ENCODE assay signal across 1 cellular context in the genomic region with DNA sequence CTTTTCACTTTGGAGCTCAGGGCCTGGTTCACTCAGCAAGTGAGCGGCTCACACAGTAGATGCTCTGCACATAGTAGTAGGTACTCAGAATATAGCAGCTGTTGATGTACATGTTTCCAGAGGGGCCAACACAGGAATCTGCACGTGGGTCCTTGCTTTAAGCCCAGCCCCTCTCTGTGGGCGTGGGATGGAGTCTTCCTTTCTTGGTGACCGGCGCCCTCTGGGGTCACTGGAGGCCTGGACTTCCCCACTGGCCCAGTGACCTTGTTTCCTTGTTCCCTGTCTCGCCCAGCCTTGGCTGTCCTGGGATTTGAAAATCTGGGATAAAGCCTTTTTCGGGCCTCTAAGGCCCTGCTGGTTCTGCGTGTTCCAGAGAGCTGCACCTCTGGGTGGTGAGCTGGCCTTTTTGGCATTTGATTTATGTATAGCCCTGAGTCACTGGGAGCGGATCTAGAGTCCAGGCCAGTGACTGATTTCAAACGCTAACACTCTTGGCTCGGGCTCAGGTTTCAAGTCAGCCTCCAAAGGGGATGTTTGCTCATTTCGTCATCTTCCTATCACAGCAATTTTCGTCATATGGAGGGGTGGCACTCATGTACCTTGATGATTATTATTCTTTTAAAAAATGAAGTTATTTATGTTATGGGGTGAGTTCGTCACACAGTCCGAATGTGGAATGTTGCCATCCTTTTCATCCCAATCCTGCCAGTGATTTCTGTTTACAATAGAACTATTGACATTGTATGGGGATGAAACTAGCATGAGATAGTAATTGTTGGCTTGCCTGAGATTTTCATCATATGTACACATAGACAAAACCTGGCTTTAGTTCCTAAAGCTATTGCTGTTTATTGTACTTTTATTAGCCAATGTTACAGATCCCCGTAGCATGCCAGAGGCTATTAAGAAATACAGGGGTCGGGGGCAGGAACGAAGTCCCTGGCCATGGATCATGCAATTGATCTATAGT.
TF ChIP-seq lines count a peak whose summit lies in the region.

No MANE protein-coding gene starts in this region.

TF ChIP-seq in HepG2, 621 proteins besides CTCF, POLR2A, EP300 and RAD21 (continued from another document and continues in another):
- TF ChIP-seq BCL3 (CRISPR knock-in tag; IDR thresholded peaks at IDR 0.05) = 0 out of 2 replicates have a peak, but pooled peaks have one; percentile 33
- peak; percentile 65 for TF ChIP-seq DPF2 (CRISPR knock-in tag; IDR thresholded peaks at IDR 0.05; ENCODE audit: borderline replicate concordance, low read depth)
- no peak for TF ChIP-seq HNRNPL (IDR thresholded peaks at IDR 0.05; ENCODE audit: low read depth, low read length)
- no peak for TF ChIP-seq ARHGAP35 (CRISPR knock-in tag; IDR thresholded peaks at IDR 0.05; ENCODE audit: borderline replicate concordance)
- TF ChIP-seq, protein P1, sequence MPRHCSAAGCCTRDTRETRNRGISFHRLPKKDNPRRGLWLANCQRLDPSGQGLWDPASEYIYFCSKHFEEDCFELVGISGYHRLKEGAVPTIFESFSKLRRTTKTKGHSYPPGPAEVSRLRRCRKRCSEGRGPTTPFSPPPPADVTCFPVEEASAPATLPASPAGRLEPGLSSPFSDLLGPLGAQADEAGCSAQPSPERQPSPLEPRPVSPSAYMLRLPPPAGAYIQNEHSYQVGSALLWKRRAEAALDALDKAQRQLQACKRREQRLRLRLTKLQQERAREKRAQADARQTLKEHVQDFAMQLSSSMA (CRISPR knock-in tag; IDR thresholded peaks at IDR 0.05) = no peak
- 0 out of 2 replicates have a peak, but pooled peaks have one; percentile 10 for TF ChIP-seq NFE2L2 (IDR thresholded peaks at IDR 0.05; ENCODE audit: low read length)
- no peak for TF ChIP-seq JUNB (CRISPR knock-in tag; IDR thresholded peaks at IDR 0.05; ENCODE audit: borderline replicate concordance)
- TF ChIP-seq RBAK (CRISPR knock-in tag; IDR thresholded peaks at IDR 0.05) = no peak
- no peak for TF ChIP-seq RAD51 (IDR thresholded peaks at IDR 0.05; ENCODE audit: borderline replicate concordance)
- no peak for TF ChIP-seq MTERF4 (CRISPR knock-in tag; IDR thresholded peaks at IDR 0.05)
- no peak for TF ChIP-seq SMAD9 (CRISPR knock-in tag; IDR thresholded peaks at IDR 0.05)
- TF ChIP-seq ZMYM2 (CRISPR knock-in tag; IDR thresholded peaks at IDR 0.05) = no peak
- no peak for TF ChIP-seq KLF9 (CRISPR knock-in tag; IDR thresholded peaks at IDR 0.05; ENCODE audit: low read depth)
- TF ChIP-seq ZNF792 (CRISPR knock-in tag; IDR thresholded peaks at IDR 0.05) = peak; percentile 97
- TF ChIP-seq ZFP91 (CRISPR knock-in tag; IDR thresholded peaks at IDR 0.05; ENCODE audit: borderline replicate concordance) = peak; percentile 35; the same call in 1 of the 2 replicates
- peak; percentile 41 for TF ChIP-seq STAG1 (CRISPR knock-in tag; IDR thresholded peaks at IDR 0.05)
- TF ChIP-seq ZNF770 (CRISPR knock-in tag; IDR thresholded peaks at IDR 0.05) = peak; percentile 57; the same call in 1 of the 2 replicates
- TF ChIP-seq KDM2A (CRISPR knock-in tag; IDR thresholded peaks at IDR 0.05; ENCODE audit: borderline replicate concordance, low read depth) = peak; percentile 58; the same call in 1 of the 2 replicates
- 0 out of 2 replicates have a peak, but pooled peaks have one; percentile 38 for TF ChIP-seq ISL2 (CRISPR knock-in tag; IDR thresholded peaks at IDR 0.05)
- TF ChIP-seq NFRKB (IDR thresholded peaks at IDR 0.05) = no peak
- peak; percentile 85 for TF ChIP-seq FOXP1 (IDR thresholded peaks at IDR 0.05)
- peak; percentile 80 for TF ChIP-seq FOXP1 (CRISPR knock-in tag; IDR thresholded peaks at IDR 0.05)
- no peak for TF ChIP-seq MAFG (CRISPR knock-in tag; IDR thresholded peaks at IDR 0.05)
- no peak for TF ChIP-seq ZSCAN12 (CRISPR knock-in tag; IDR thresholded peaks at IDR 0.05)
- no peak for TF ChIP-seq ZNF160 (CRISPR knock-in tag; IDR thresholded peaks at IDR 0.05)
- no peak for TF ChIP-seq MAF1 (CRISPR knock-in tag; IDR thresholded peaks at IDR 0.05; ENCODE audit: borderline replicate concordance)
- TF ChIP-seq TIGD3 (CRISPR knock-in tag; IDR thresholded peaks at IDR 0.05; ENCODE audit: borderline replicate concordance) = no peak
- peak; percentile 69; the same call in 1 of the 2 replicates for TF ChIP-seq NR0B2 (CRISPR knock-in tag; IDR thresholded peaks at IDR 0.05)
- TF ChIP-seq TRIM24 (CRISPR knock-in tag; IDR thresholded peaks at IDR 0.05) = no peak
- TF ChIP-seq, protein P2, sequence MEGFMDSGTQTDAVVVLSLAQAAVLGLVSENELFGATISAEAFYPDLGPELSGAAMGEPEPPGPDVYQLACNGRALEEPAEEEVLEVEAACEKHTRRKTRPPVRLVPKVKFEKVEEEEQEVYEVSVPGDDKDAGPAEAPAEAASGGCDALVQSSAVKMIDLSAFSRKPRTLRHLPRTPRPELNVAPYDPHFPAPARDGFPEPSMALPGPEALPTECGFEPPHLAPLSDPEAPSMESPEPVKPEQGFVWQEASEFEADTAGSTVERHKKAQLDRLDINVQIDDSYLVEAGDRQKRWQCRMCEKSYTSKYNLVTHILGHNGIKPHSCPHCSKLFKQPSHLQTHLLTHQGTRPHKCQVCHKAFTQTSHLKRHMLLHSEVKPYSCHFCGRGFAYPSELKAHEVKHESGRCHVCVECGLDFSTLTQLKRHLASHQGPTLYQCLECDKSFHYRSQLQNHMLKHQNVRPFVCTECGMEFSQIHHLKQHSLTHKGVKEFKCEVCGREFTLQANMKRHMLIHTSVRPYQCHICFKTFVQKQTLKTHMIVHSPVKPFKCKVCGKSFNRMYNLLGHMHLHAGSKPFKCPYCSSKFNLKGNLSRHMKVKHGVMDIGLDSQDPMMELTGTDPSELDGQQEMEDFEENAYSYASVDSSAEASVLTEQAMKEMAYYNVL (CRISPR knock-in tag; IDR thresholded peaks at IDR 0.05; ENCODE audit: borderline replicate concordance) = no peak
- no peak for TF ChIP-seq HBP1 (CRISPR knock-in tag; IDR thresholded peaks at IDR 0.05; ENCODE audit: low read depth)
- no peak for TF ChIP-seq ZNF253 (CRISPR knock-in tag; IDR thresholded peaks at IDR 0.05; ENCODE audit: borderline replicate concordance)
- TF ChIP-seq GLMP (CRISPR knock-in tag; IDR thresholded peaks at IDR 0.05; ENCODE audit: borderline replicate concordance) = no peak
- peak; percentile 39; the same call in 1 of the 2 replicates for TF ChIP-seq HNF4A (CRISPR knock-in tag; IDR thresholded peaks at IDR 0.05)
- TF ChIP-seq, protein P3, sequence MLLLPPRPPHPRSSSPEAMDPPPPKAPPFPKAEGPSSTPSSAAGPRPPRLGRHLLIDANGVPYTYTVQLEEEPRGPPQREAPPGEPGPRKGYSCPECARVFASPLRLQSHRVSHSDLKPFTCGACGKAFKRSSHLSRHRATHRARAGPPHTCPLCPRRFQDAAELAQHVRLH (CRISPR knock-in tag; IDR thresholded peaks at IDR 0.05; ENCODE audit: borderline replicate concordance, low read depth) = 0 out of 2 replicates have a peak, but pooled peaks have one; percentile 59
- no peak for TF ChIP-seq ZNF530 (CRISPR knock-in tag; IDR thresholded peaks at IDR 0.05; ENCODE audit: low read depth)
- TF ChIP-seq MBD4 (IDR thresholded peaks at IDR 0.05; ENCODE audit: borderline replicate concordance, low read length) = no peak; the same call in 1 of the 2 replicates
- TF ChIP-seq MAFK (conservative IDR thresholded peaks at IDR 0.05 in 1 of 2, IDR thresholded peaks at IDR 0.05 in 1 of 2; ENCODE audit: low read length in 2 of 2) = 0 out of 4 replicates have a peak, but pooled peaks of 1 of the 2 experiments have one; percentile 1
